ENCODE assay signal across 1 cellular context in the genomic region with DNA sequence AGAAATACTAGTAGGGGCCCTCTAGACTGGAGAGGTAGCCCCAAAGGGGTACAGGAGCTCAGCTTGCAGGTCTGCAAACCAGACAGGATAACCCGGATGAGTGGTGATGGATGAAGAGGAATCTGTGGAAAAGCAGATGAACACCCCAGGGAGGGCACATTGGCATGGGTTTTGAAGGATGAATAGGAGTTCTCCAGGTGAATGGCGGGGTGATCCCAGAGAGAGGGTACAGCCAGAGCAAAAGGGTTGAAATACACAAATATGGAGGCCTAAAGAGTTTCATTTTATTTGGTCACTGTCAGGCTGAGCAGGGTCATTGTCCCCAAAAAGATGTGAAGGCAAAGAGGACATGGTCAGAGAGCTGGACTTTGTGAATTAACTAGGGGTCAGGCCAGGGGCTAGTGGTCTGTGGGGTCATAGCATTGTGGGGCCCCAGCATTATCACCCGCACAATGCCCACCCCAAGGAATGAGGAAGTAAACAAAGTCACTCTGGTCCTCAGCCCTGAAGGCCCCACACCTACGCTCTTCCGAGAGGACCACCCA.
TF ChIP-seq lines count a peak whose summit lies in the region.

No MANE protein-coding gene starts in this region.

TF ChIP-seq in K562, 482 proteins besides CTCF, POLR2A, EP300 and RAD21:
- TF ChIP-seq RBFOX2 (IDR thresholded peaks at IDR 0.05; ENCODE audit: low read depth, low read length) (0 out of 2 replicates have a peak, but pooled peaks have one; percentile 11), SIRT6 (IDR thresholded peaks at IDR 0.05; ENCODE audit: low read depth, low read length) (no peak)
TF ChIP-seq in K562: peak in this region for 1.
